In the genomic region with DNA sequence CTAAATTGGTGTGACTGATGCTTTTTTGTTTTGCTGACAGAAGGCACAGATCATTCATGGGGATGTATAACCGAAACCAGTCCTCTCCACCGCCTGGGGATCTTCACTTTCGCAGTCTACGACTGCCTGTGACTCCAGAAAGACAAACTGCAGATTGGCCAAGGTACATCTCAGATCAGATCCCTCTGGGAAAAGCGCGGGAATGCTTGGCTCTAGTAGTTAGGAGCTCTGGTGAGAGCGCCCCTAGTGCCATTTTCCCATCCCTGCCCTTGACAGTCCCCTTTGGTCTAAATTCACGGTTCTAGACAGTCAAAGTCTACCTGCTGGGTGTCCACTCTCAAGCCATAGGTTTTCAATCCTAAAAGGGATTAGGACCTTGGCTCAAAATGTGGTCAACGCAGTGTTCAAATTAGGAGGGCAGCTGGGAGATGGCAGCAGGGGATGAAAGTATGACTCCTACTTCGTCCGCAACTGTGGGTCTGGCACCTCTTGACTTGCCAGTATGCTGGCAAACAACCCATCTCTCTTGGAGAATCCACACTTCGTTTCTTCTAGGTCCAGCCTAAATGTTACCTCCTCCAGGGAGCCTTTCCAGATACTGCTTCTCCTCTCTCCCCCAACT, we compare ENCODE assay signal across 12 cellular contexts. TPM values are rescaled to one million over a fixed set of nuclear protein-coding genes. Genes with fewer than 3 reads are reported as not detected.
DNase-seq lines count a peak whose midpoint lies in the region; ATAC-seq and TF ChIP-seq lines count a peak whose summit lies in the region.
"Had no signal": no experiment of that assay in that cellular context is flagged by ENCODE, and none has a peak within 500 bp of the region (broad histone marks: within the 10 kb centered on the region; RNA-seq: fewer than 3 reads in every experiment).

No MANE protein-coding gene starts in this region.

- H3K9ac ChIP-seq in liver (ENCODE audit: low read depth in 1 of 2, low read length in 2 of 2), result no peak overlapping the region

- no peak for TF ChIP-seq RAD21 in liver (IDR thresholded peaks at IDR 0.05)

- no peaks in the 10 kb centered on the region for H3K9me3 ChIP-seq in liver (ENCODE audit: control insufficient read depth in 4 of 4, low read length in 3 of 4)
- no peaks in the 10 kb centered on the region for H3K9me3 ChIP-seq in effector memory CD4-positive, alpha-beta T cell (ENCODE audit: control insufficient read depth, low read length)
- H3K9me3 ChIP-seq: ovary had no signal

- H3K4me1 ChIP-seq in liver (ENCODE audit: control insufficient read depth in 4 of 4, insufficient read depth in 4 of 4, low read length in 3 of 4), result peaks cover 4 to 13% (median 10%) of the 10 kb centered on the region in 4 donors
- H3K4me1 ChIP-seq in effector memory CD4-positive, alpha-beta T cell (ENCODE audit: control insufficient read depth, insufficient read depth, low read length, poor library complexity, severe bottlenecking), result peaks cover 13% of the 10 kb centered on the region

- H3K27me3 ChIP-seq in brain microvascular endothelial cell (replicated peaks) (peaks cover 95% of the 10 kb centered on the region), liver (ENCODE audit: control insufficient read depth in 4 of 4, insufficient read depth in 4 of 4, low read length in 3 of 4) (peaks cover 0 to 48% (median 22%) of the 10 kb centered on the region in 4 donors)
- H3K27me3 ChIP-seq in effector memory CD4-positive, alpha-beta T cell (replicated peaks; ENCODE audit: control insufficient read depth, insufficient read depth, low read length, poor library complexity, severe bottlenecking), result peaks cover 68% of the 10 kb centered on the region
- H3K27me3 ChIP-seq: ovary had no signal

- TF ChIP-seq CTCF in brain microvascular endothelial cell (IDR thresholded peaks at IDR 0.05; ENCODE audit: low read depth, low read length, missing control alignments) (peak; percentile 58), liver (IDR thresholded peaks at IDR 0.05; ENCODE audit: low read depth, low read length, missing input control) (peak; percentile 2)

- H3K27ac ChIP-seq in brain microvascular endothelial cell (no peak overlapping the region), liver (ENCODE audit: low read depth in 1 of 2, low read length in 2 of 2) (peak overlapping the region in 1 of 2 donors; percentile 51)
- H3K27ac ChIP-seq in effector memory CD4-positive, alpha-beta T cell (ENCODE audit: insufficient read depth, low read length, poor library complexity, severe bottlenecking), result no peak overlapping the region
- H3K27ac ChIP-seq: ovary had no signal

- in situ Hi-C loops in brain microvascular endothelial cell (cut with HindIII; ENCODE audit: low pct_ligation_motif_present, low sequenced_read_pairs), result no loop called here

- WGBS in liver, result 16% methylated on average over 12 of the region's 12 CpGs

- no peak overlapping the region for H3K4me3 ChIP-seq in brain microvascular endothelial cell (ENCODE audit: low read depth, low read length)
- no peak overlapping the region for H3K4me3 ChIP-seq in liver (ENCODE audit: low read depth in 1 of 3, low read length in 3 of 3)
- no peak overlapping the region for H3K4me3 ChIP-seq in effector memory CD4-positive, alpha-beta T cell (ENCODE audit: insufficient read depth, low read depth, low read length, poor library complexity, severe bottlenecking)
- H3K4me3 ChIP-seq: ovary had no signal

- no peaks in the 10 kb centered on the region for H3K36me3 ChIP-seq in brain microvascular endothelial cell (replicated peaks)
- H3K36me3 ChIP-seq in liver (ENCODE audit: control insufficient read depth in 4 of 4, insufficient read depth in 3 of 4, low read depth in 1 of 4, low read length in 3 of 4), result no peaks in the 10 kb centered on the region
- no peaks in the 10 kb centered on the region for H3K36me3 ChIP-seq in effector memory CD4-positive, alpha-beta T cell (ENCODE audit: control insufficient read depth, insufficient read depth, low read length)
- H3K36me3 ChIP-seq: ovary had no signal

- ATAC-seq in HG03571 (IDR thresholded peaks at IDR 0.05; ENCODE audit: unreplicated experiment), result peak; percentile 68
- ATAC-seq in GM21423 (IDR thresholded peaks at IDR 0.05; ENCODE audit: unreplicated experiment), result no peak

- DNase-seq in CD1c-positive myeloid dendritic cell (ENCODE audit: extremely low spot score), result peak; percentile 39
- no peak for DNase-seq in brain microvascular endothelial cell
- DNase-seq in RPMI8226, result no peak
- no peak for DNase-seq in effector memory CD4-positive, alpha-beta T cell
- no peak for DNase-seq in NOMO-1 treated with dmso at 0.1 percent for 144 hours (lab: John Stamatoyannopoulos, UW; ENCODE audit: unreplicated experiment)
- DNase-seq: C1 segment of cervical spinal cord, dermis blood vessel endothelial cell, NCI-H748 treated with DMSO at 0.1 percent for 48 hours had no signal

TF ChIP-seq in liver, 16 proteins besides CTCF, POLR2A, EP300 and RAD21:
- TF ChIP-seq RXRA (IDR thresholded peaks at IDR 0.05) (no peak), FOXA2 (IDR thresholded peaks at IDR 0.05) (no peak), TAF1 (conservative IDR thresholded peaks at IDR 0.05) (no peak), HNF4G (IDR thresholded peaks at IDR 0.05) (no peak), HNF4A (conservative IDR thresholded peaks at IDR 0.05) (no peak), FOXA1 (IDR thresholded peaks at IDR 0.05) (no peak), JUND (IDR thresholded peaks at IDR 0.05) (no peak), GABPA (IDR thresholded peaks at IDR 0.05 in 1 of 2, conservative IDR thresholded peaks at IDR 0.05 in 1 of 2) (no peak), EGR1 (IDR thresholded peaks at IDR 0.05; ENCODE audit: low read depth in 2 of 2) (no peak), SP1 (IDR thresholded peaks at IDR 0.05) (no peak), YY1 (IDR thresholded peaks at IDR 0.05) (no peak), NR2F2 (IDR thresholded peaks at IDR 0.05) (no peak)
- TF ChIP-seq, protein P1, sequence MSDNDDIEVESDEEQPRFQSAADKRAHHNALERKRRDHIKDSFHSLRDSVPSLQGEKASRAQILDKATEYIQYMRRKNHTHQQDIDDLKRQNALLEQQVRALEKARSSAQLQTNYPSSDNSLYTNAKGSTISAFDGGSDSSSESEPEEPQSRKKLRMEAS (IDR thresholded peaks at IDR 0.05), result no peak
- TF ChIP-seq, protein P2, sequence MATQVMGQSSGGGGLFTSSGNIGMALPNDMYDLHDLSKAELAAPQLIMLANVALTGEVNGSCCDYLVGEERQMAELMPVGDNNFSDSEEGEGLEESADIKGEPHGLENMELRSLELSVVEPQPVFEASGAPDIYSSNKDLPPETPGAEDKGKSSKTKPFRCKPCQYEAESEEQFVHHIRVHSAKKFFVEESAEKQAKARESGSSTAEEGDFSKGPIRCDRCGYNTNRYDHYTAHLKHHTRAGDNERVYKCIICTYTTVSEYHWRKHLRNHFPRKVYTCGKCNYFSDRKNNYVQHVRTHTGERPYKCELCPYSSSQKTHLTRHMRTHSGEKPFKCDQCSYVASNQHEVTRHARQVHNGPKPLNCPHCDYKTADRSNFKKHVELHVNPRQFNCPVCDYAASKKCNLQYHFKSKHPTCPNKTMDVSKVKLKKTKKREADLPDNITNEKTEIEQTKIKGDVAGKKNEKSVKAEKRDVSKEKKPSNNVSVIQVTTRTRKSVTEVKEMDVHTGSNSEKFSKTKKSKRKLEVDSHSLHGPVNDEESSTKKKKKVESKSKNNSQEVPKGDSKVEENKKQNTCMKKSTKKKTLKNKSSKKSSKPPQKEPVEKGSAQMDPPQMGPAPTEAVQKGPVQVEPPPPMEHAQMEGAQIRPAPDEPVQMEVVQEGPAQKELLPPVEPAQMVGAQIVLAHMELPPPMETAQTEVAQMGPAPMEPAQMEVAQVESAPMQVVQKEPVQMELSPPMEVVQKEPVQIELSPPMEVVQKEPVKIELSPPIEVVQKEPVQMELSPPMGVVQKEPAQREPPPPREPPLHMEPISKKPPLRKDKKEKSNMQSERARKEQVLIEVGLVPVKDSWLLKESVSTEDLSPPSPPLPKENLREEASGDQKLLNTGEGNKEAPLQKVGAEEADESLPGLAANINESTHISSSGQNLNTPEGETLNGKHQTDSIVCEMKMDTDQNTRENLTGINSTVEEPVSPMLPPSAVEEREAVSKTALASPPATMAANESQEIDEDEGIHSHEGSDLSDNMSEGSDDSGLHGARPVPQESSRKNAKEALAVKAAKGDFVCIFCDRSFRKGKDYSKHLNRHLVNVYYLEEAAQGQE (IDR thresholded peaks at IDR 0.05), result no peak
- TF ChIP-seq, protein P3, sequence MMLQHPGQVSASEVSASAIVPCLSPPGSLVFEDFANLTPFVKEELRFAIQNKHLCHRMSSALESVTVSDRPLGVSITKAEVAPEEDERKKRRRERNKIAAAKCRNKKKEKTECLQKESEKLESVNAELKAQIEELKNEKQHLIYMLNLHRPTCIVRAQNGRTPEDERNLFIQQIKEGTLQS (IDR thresholded peaks at IDR 0.05), result no peak
- TF ChIP-seq, protein P4, sequence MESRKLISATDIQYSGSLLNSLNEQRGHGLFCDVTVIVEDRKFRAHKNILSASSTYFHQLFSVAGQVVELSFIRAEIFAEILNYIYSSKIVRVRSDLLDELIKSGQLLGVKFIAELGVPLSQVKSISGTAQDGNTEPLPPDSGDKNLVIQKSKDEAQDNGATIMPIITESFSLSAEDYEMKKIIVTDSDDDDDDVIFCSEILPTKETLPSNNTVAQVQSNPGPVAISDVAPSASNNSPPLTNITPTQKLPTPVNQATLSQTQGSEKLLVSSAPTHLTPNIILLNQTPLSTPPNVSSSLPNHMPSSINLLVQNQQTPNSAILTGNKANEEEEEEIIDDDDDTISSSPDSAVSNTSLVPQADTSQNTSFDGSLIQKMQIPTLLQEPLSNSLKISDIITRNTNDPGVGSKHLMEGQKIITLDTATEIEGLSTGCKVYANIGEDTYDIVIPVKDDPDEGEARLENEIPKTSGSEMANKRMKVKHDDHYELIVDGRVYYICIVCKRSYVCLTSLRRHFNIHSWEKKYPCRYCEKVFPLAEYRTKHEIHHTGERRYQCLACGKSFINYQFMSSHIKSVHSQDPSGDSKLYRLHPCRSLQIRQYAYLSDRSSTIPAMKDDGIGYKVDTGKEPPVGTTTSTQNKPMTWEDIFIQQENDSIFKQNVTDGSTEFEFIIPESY (IDR thresholded peaks at IDR 0.05), result no peak

RNA-seq across cellular contexts. Expression of a gene that starts 6.9 kb away (rescaled TPM):
- total RNA-seq in liver, result 1 to 10 TPM; 2.1 to 4.7 TPM
- polyA plus RNA-seq in liver, result 1 to 10 TPM; 2.9 to 4.5 TPM
- total RNA-seq: dermis blood vessel endothelial cell had no signal
